21 cellular contexts compared by ENCODE assay signal in genomic region chr14:70700955-70701354, GRCh38. TPM values are rescaled to one million over a fixed set of nuclear protein-coding genes. Genes with fewer than 3 reads are reported as not detected.
"Had no signal": no experiment of that assay in that cellular context is flagged by ENCODE, and none has a peak within 500 bp of the region (broad histone marks: within the 10 kb centered on the region; RNA-seq: fewer than 3 reads in every experiment).

No MANE protein-coding gene starts in this region.

- H3K4me2 ChIP-seq: hepatocyte had no signal

- H3K36me3 ChIP-seq: adrenal gland, ascending aorta, tibial artery had no signal

- H3K4me3 Mint-ChIP-seq: activated naive CD8-positive, alpha-beta T cell; activated T-helper 17 cell treated with anti-CD3 and anti-CD28 coated beads, Interleukin-2, amount 50 U/mL, for 72 hours; central memory CD8-positive, alpha-beta T cell; effector memory CD8-positive, alpha-beta T cell; memory B cell; nephron progenitor cell; WTC11 had no signal

- H3K9me3 ChIP-seq: adrenal gland, ascending aorta, mucosa of descending colon, tibial artery had no signal

- DNase-seq: activated naive CD4-positive, alpha-beta T cell; activated T-cell treated with anti-CD3 and anti-CD28 coated beads, Interleukin-2, amount 50 U/mL, for 1 hour; dorsolateral prefrontal cortex; effector memory CD8-positive, alpha-beta T cell; foreskin fibroblast; kidney glomerular epithelial cell; mucosa of descending colon; nephron progenitor cell; stimulated activated CD4-positive, alpha-beta T cell treated with anti-CD3 and anti-CD28 coated beads, Interleukin-4, amount 100 ng/mL, for 1 hour; stimulated activated naive CD8-positive, alpha-beta T cell treated with anti-CD3 and anti-CD28 coated beads, Interleukin-15, Interleukin-2, amounts not matched to agents 100 U/mL and 50 U/mL, for 24 hours; T-helper 1 cell; tibial artery had no signal

- H3K9me3 Mint-ChIP-seq: activated T-helper 17 cell treated with anti-CD3 and anti-CD28 coated beads, Interleukin-2, amount 50 U/mL, for 72 hours; central memory CD8-positive, alpha-beta T cell; effector memory CD8-positive, alpha-beta T cell; memory B cell; nephron progenitor cell had no signal

- FAIRE-seq: colon had no signal

- H3K27ac ChIP-seq: adrenal gland, ascending aorta, dorsolateral prefrontal cortex, hepatocyte, tibial artery had no signal

- H3K4me3 ChIP-seq: adrenal gland, ascending aorta, dorsolateral prefrontal cortex, hepatocyte, mucosa of descending colon, tibial artery had no signal

- H3K4me1 ChIP-seq: adrenal gland had no signal

- H3K27me3 Mint-ChIP-seq: activated naive CD8-positive, alpha-beta T cell; activated T-helper 17 cell treated with anti-CD3 and anti-CD28 coated beads, Interleukin-2, amount 50 U/mL, for 72 hours; memory B cell had no signal

- H3K79me2 ChIP-seq: hepatocyte had no signal

- H3K4me1 Mint-ChIP-seq: activated T-helper 17 cell treated with anti-CD3 and anti-CD28 coated beads, Interleukin-2, amount 50 U/mL, for 72 hours; central memory CD8-positive, alpha-beta T cell; nephron progenitor cell had no signal

- H3K27ac Mint-ChIP-seq: activated naive CD8-positive, alpha-beta T cell; activated T-helper 17 cell treated with anti-CD3 and anti-CD28 coated beads, Interleukin-2, amount 50 U/mL, for 72 hours; WTC11 had no signal

- ATAC-seq: activated T-helper 17 cell treated with anti-CD3 and anti-CD28 coated beads, Interleukin-2, amount 50 U/mL, for 72 hours; effector memory CD8-positive, alpha-beta T cell; mucosa of descending colon; stimulated activated naive CD8-positive, alpha-beta T cell treated with anti-CD3 and anti-CD28 coated beads, Interleukin-15, Interleukin-2, amounts not matched to agents 100 U/mL and 50 U/mL, for 24 hours; WTC11 had no signal

- H2AFZ ChIP-seq: hepatocyte had no signal

- H3K27me3 ChIP-seq: adrenal gland, ascending aorta, hepatocyte had no signal

- H3K36me3 Mint-ChIP-seq: activated naive CD8-positive, alpha-beta T cell; WTC11 had no signal

RNA-seq across cellular contexts. Expression of gene TTC9, which starts 59.2 kb away (rescaled TPM):
- total RNA-seq: ascending aorta had no signal
